In the genomic region with DNA sequence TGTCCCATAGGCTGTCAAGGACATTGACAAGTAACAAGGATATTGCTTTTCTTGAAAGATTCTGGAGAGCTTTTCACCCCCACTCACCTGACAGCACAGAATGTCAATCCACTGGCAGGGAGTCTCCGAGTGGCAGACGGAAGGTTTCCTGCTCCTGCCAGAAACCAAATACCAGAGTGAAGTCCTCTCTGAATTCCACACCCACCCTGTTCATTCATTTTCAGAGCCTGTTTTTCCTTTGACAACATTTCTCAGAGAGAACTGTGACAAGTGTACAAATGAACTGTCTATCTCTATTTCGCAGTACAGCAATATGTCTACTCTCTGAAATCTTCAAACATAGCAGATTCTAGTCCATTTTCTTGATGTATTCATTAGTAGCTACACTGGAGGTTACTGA, we compare ENCODE assay signal across 28 cellular contexts.
"Had no signal": no experiment of that assay in that cellular context is flagged by ENCODE, and none has a peak within 500 bp of the region (broad histone marks: within the 10 kb centered on the region; RNA-seq: fewer than 3 reads in every experiment).

No MANE protein-coding gene starts in this region.

- H3K27ac Mint-ChIP-seq: activated CD4-positive, alpha-beta memory T cell treated with anti-CD3 and anti-CD28 coated beads, Interleukin-2, amount 10 ng/mL, durations not matched to agents 7 days and 5 days; activated CD4-positive, alpha-beta T cell treated with anti-CD3 and anti-CD28 coated beads for 36 hours; activated naive CD4-positive, alpha-beta T cell treated with anti-CD3 and anti-CD28 coated beads, Interleukin-2, amount 10 ng/mL, durations not matched to agents 7 days and 5 days; activated naive CD8-positive, alpha-beta T cell treated with anti-CD3 and anti-CD28 coated beads for 36 hours; activated T-helper 17 cell treated with anti-CD3 and anti-CD28 coated beads, Interleukin-2, amount 50 U/mL, for 72 hours; T-cell had no signal

- H3K36me3 Mint-ChIP-seq: activated naive CD4-positive, alpha-beta T cell treated with anti-CD3 and anti-CD28 coated beads, Interleukin-2, amount 10 ng/mL, durations not matched to agents 7 days and 5 days; activated naive CD8-positive, alpha-beta T cell treated with anti-CD3 and anti-CD28 coated beads for 36 hours; T-cell had no signal

- H3K4me3 ChIP-seq: MG63, SK-N-MC had no signal

- H3K9me3 ChIP-seq: MG63 had no signal

- H3K27me3 Mint-ChIP-seq: activated CD4-positive, alpha-beta memory T cell treated with anti-CD3 and anti-CD28 coated beads, Interleukin-2, amount 10 ng/mL, durations not matched to agents 7 days and 5 days; activated CD4-positive, alpha-beta T cell treated with anti-CD3 and anti-CD28 coated beads for 36 hours; activated naive CD4-positive, alpha-beta T cell treated with anti-CD3 and anti-CD28 coated beads, Interleukin-2, amount 10 ng/mL, durations not matched to agents 7 days and 5 days; activated naive CD8-positive, alpha-beta T cell treated with anti-CD3 and anti-CD28 coated beads for 36 hours; activated T-helper 17 cell treated with anti-CD3 and anti-CD28 coated beads, Interleukin-2, amount 50 U/mL, for 72 hours; central memory CD8-positive, alpha-beta T cell; T-cell had no signal

- H3K36me3 ChIP-seq: MG63 had no signal

- DNase-seq: activated CD4-positive, alpha-beta memory T cell treated with anti-CD3 and anti-CD28 coated beads, Interleukin-2, amount 10 ng/mL, durations not matched to agents 7 days and 5 days; activated CD4-positive, alpha-beta T cell treated with anti-CD3 and anti-CD28 coated beads for 36 hours; activated CD4-positive, alpha-beta T cell treated with anti-CD3 and anti-CD28 coated beads, Interleukin-2, amount 50 U/mL, for 1 hour; activated gamma-delta T cell treated with Interleukin-2 at 50 U/mL for 16 hours; activated naive CD4-positive, alpha-beta T cell treated with anti-CD3 and anti-CD28 coated beads, Interleukin-2, amount 10 ng/mL, durations not matched to agents 7 days and 5 days; activated naive CD8-positive, alpha-beta T cell treated with anti-CD3 and anti-CD28 coated beads for 36 hours; activated T-cell treated with anti-CD3 and anti-CD28 coated beads for 4 hours; activated T-cell treated with anti-CD3 and anti-CD28 coated beads, Interleukin-2, amount 50 U/mL, for 48 hours; MG63; MV-4-11; NCI-H1092 treated with DMSO at 0.1 percent for 48 hours; NCI-H1417 treated with DMSO at 0.1 percent for 48 hours; NCI-H187; NCI-H2081; NCI-H510A treated with DMSO at 0.1 percent for 48 hours; NCI-H69; NK-92 treated with Interleukin-12 subunit alpha and Interleukin-12 subunit beta, amount 100 ng/mL, for 24 hours; OCI-M1; RPMI8226; T-cell; T-helper 2 cell had no signal

- H3K4me3 Mint-ChIP-seq: activated CD4-positive, alpha-beta memory T cell treated with anti-CD3 and anti-CD28 coated beads, Interleukin-2, amount 10 ng/mL, durations not matched to agents 7 days and 5 days; activated CD4-positive, alpha-beta T cell treated with anti-CD3 and anti-CD28 coated beads for 36 hours; activated naive CD4-positive, alpha-beta T cell treated with anti-CD3 and anti-CD28 coated beads, Interleukin-2, amount 10 ng/mL, durations not matched to agents 7 days and 5 days; activated naive CD8-positive, alpha-beta T cell treated with anti-CD3 and anti-CD28 coated beads for 36 hours; activated T-helper 17 cell treated with anti-CD3 and anti-CD28 coated beads, Interleukin-2, amount 50 U/mL, for 72 hours; central memory CD8-positive, alpha-beta T cell; T-cell had no signal

- H3K4me1 Mint-ChIP-seq: activated CD4-positive, alpha-beta memory T cell treated with anti-CD3 and anti-CD28 coated beads, Interleukin-2, amount 10 ng/mL, durations not matched to agents 7 days and 5 days; activated CD4-positive, alpha-beta T cell treated with anti-CD3 and anti-CD28 coated beads for 36 hours; activated naive CD4-positive, alpha-beta T cell treated with anti-CD3 and anti-CD28 coated beads, Interleukin-2, amount 10 ng/mL, durations not matched to agents 7 days and 5 days; activated naive CD8-positive, alpha-beta T cell treated with anti-CD3 and anti-CD28 coated beads for 36 hours; activated T-helper 17 cell treated with anti-CD3 and anti-CD28 coated beads, Interleukin-2, amount 50 U/mL, for 72 hours; central memory CD8-positive, alpha-beta T cell; T-cell had no signal

- H3K27ac ChIP-seq: SK-N-MC, VCaP had no signal

- ATAC-seq: activated CD4-positive, alpha-beta T cell treated with anti-CD3 and anti-CD28 coated beads for 36 hours; activated T-helper 17 cell treated with anti-CD3 and anti-CD28 coated beads, Interleukin-2, amount 50 U/mL, for 72 hours; Panc1; Right ventricle myocardium inferior; T-cell had no signal

- H3K9me3 Mint-ChIP-seq: activated CD4-positive, alpha-beta memory T cell treated with anti-CD3 and anti-CD28 coated beads, Interleukin-2, amount 10 ng/mL, durations not matched to agents 7 days and 5 days; activated naive CD4-positive, alpha-beta T cell treated with anti-CD3 and anti-CD28 coated beads, Interleukin-2, amount 10 ng/mL, durations not matched to agents 7 days and 5 days; activated naive CD8-positive, alpha-beta T cell treated with anti-CD3 and anti-CD28 coated beads for 36 hours; activated T-helper 17 cell treated with anti-CD3 and anti-CD28 coated beads, Interleukin-2, amount 50 U/mL, for 72 hours; central memory CD8-positive, alpha-beta T cell; T-cell had no signal

- H3K27me3 ChIP-seq: MG63 had no signal

- FAIRE-seq: bronchial epithelial cell had no signal
